8 cellular contexts compared by ENCODE assay signal in genomic region chr11:75668508-75669297, GRCh38. TPM values are rescaled to one million over a fixed set of nuclear protein-coding genes. Genes with fewer than 3 reads are reported as not detected.
DNase-seq lines count a peak whose midpoint lies in the region; TF ChIP-seq lines count a peak whose summit lies in the region.

MAP6 (minus strand) TSS chr11:75669038; CDS start chr11:75668369, 669 bp downstream.

- intact Hi-C loops in activated naive CD4-positive, alpha-beta T cell treated with anti-CD3 and anti-CD28 coated beads for 36 hours (cut with micrococcal nuclease) = loop anchor here (1.0 kb wide), 1 partner anchor 147 kb away; the partner anchor contains the start of gene UVRAG
- intact Hi-C loops in head of caudate nucleus (cut with DNase I) = loop anchor here (5.0 kb wide), 1 partner anchor 86 kb away; no protein-coding TSS in a partner anchor

- H3K27me3 Mint-ChIP-seq in activated naive CD4-positive, alpha-beta T cell treated with anti-CD3 and anti-CD28 coated beads for 36 hours (ENCODE audit: low read depth) = peaks cover 66% of the 10 kb centered on the region

- H3K36me3 Mint-ChIP-seq in activated naive CD4-positive, alpha-beta T cell treated with anti-CD3 and anti-CD28 coated beads for 36 hours (ENCODE audit: low read depth) = no peaks in the 10 kb centered on the region

- H3K27ac Mint-ChIP-seq in activated naive CD4-positive, alpha-beta T cell treated with anti-CD3 and anti-CD28 coated beads for 36 hours = no peak within 1 kb of the TSS

- no peaks in the 10 kb centered on the region for H4K20me1 ChIP-seq in osteoblast (ENCODE audit: insufficient read depth, low read length)

- H2AFZ ChIP-seq in osteoblast (ENCODE audit: low read length) = peak within 1 kb of the TSS; percentile 62

- peaks cover 3% of the 10 kb centered on the region for H3K4me1 ChIP-seq in osteoblast (ENCODE audit: insufficient read depth, low read length)

- CTCF ChIA-PET in activated naive CD4-positive, alpha-beta T cell treated with anti-CD3 and anti-CD28 coated beads for 36 hours (lab: Charles Lee) = interaction anchor here (1.2 kb wide), 1 partner anchor 37 kb away, joined by 5 read pairs; no protein-coding TSS in a partner anchor

- H3K36me3 ChIP-seq in osteoblast (ENCODE audit: insufficient read depth, low read length) = no peaks in the 10 kb centered on the region

- peak within 1 kb of the TSS; percentile 76 for H3K4me3 Mint-ChIP-seq in activated naive CD4-positive, alpha-beta T cell treated with anti-CD3 and anti-CD28 coated beads for 36 hours

- peaks cover 76% of the 10 kb centered on the region for H3K27me3 ChIP-seq in osteoblast (ENCODE audit: insufficient read depth, low read length)

- H3K9me3 ChIP-seq in osteoblast (ENCODE audit: low read depth, low read length) = no peaks in the 10 kb centered on the region

- H3K27ac ChIP-seq in osteoblast (ENCODE audit: low read depth, low read length) = no peak within 1 kb of the TSS

- peak within 1 kb of the TSS; percentile 45 for H3K4me2 ChIP-seq in osteoblast (ENCODE audit: insufficient read depth, low read length)

- no peaks in the 10 kb centered on the region for H3K9me3 Mint-ChIP-seq in activated naive CD4-positive, alpha-beta T cell treated with anti-CD3 and anti-CD28 coated beads for 36 hours

- peaks cover 7% of the 10 kb centered on the region for H3K4me1 Mint-ChIP-seq in activated naive CD4-positive, alpha-beta T cell treated with anti-CD3 and anti-CD28 coated beads for 36 hours (ENCODE audit: low read depth)

- peak within 1 kb of the TSS; percentile 57 for H3K4me3 ChIP-seq in osteoblast (ENCODE audit: insufficient read depth, low read length)

- no peak for TF ChIP-seq CTCF in osteoblast (IDR thresholded peaks at IDR 0.05; ENCODE audit: extremely low read depth, low read depth, low read length)

- DNase-seq in EL (peak; percentile 15), NCI-H1417 treated with DMSO at 0.1 percent for 48 hours (lab: John Stamatoyannopoulos, UW) (peak; percentile 77), head of caudate nucleus (peak; percentile 25 to 87 (median 68)), osteoblast (ENCODE audit: insufficient read length, low spot score, missing footprints) (peak; percentile 85), epidermal melanocyte (ENCODE audit: insufficient read length, low spot score) (no peak), NCI-H226 (no peak), KG1 (lab: John Stamatoyannopoulos, UW) (no peak)
- DNase-seq in activated naive CD4-positive, alpha-beta T cell treated with anti-CD3 and anti-CD28 coated beads for 36 hours = peak; percentile 38

- H3K79me2 ChIP-seq in osteoblast (ENCODE audit: insufficient read depth, low read length) = no peaks in the 10 kb centered on the region

RNA-seq across cellular contexts. Expression of gene MAP6, which starts in this region (rescaled TPM):
- not detected for total RNA-seq in activated naive CD4-positive, alpha-beta T cell treated with anti-CD3 and anti-CD28 coated beads for 36 hours
- 0.72 and 1.5 TPM in 2 replicates for total RNA-seq in osteoblast

Comparison
In these comparisons a context has a peak if more than half of its experiments do, and no peak if none do; other contexts are left out.
1. Peak in DNase-seq in activated naive CD4-positive, alpha-beta T cell treated with anti-CD3 and anti-CD28 coated beads for 36 hours; RNA of the gene not detected or under 1 TPM.
2. DNase-seq: peak in EL (single experiment), NCI-H1417 treated with DMSO at 0.1 percent for 48 hours (single experiment), head of caudate nucleus (42 of 42) and osteoblast (single experiment); none in epidermal melanocyte (single experiment), NCI-H226 (single experiment) and KG1 (single experiment).